8 cellular contexts compared by ENCODE assay signal in the genomic region with DNA sequence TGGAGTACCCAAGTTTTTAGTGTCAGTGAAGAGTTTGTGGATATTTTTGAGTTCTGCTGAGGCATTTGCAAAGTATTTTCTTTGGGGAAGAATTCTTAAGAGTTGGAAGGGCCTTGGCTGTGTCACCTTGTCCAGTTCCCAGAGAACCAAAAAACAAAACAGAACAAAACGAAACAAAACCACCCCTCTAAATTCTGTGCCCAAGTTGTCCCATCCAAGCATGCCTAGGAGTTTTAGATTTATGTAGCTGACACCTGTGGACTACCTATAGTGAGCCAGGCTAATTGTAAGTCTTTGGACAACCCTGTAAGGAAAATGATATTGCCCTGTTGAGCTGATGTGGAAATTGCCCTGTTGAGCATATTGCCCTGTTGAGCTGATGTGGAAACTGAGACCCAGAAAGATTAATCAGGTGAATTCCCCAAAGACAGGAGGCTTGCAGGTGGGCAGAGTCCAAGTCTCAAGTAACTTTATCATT. TPM values are rescaled to one million over a fixed set of nuclear protein-coding genes. Genes with fewer than 3 reads are reported as not detected.
DNase-seq lines count a peak whose midpoint lies in the region; ATAC-seq and TF ChIP-seq lines count a peak whose summit lies in the region.

No MANE protein-coding gene starts in this region.

- ATAC-seq in Right ventricle myocardium inferior (no peak), upper lobe of right lung (no peak), HG03025 (IDR thresholded peaks at IDR 0.05; ENCODE audit: low FRiP score, unreplicated experiment) (no peak)

- no peak overlapping the region for H2BK120ac ChIP-seq in mesenchymal stem cell (ENCODE audit: low read depth, low read length)

- peaks cover 7% of the 10 kb centered on the region for H3K4me1 ChIP-seq in cardiac muscle cell (ENCODE audit: low read depth)
- peaks cover 5% of the 10 kb centered on the region for H3K4me1 ChIP-seq in mesenchymal stem cell (ENCODE audit: control insufficient read depth, insufficient read depth, low read depth, low read length)
- peaks cover 7% of the 10 kb centered on the region for H3K4me1 ChIP-seq in upper lobe of right lung

- H3K9ac ChIP-seq in mesenchymal stem cell (ENCODE audit: low read length), result peak overlapping the region; percentile 94

- no peak overlapping the region for H3K23ac ChIP-seq in mesenchymal stem cell (ENCODE audit: low read length in 2 of 2)

- H3K36me3 Mint-ChIP-seq in MCF 10A (ENCODE audit: insufficient read depth, unreplicated experiment), result no peaks in the 10 kb centered on the region

- H2AK5ac ChIP-seq in mesenchymal stem cell (ENCODE audit: low read length, severe bottlenecking), result peak overlapping the region; percentile 37

- H2BK5ac ChIP-seq in mesenchymal stem cell (ENCODE audit: low read depth, low read length, poor library complexity, severe bottlenecking), result no peak overlapping the region

- H3K4me1 Mint-ChIP-seq in MCF 10A (ENCODE audit: insufficient read depth, unreplicated experiment), result peaks cover 19% of the 10 kb centered on the region

- H2AFZ ChIP-seq in mesenchymal stem cell (ENCODE audit: low read depth, low read length), result no peak overlapping the region

- peak overlapping the region; percentile 90 for H3K4me3 Mint-ChIP-seq in MCF 10A (ENCODE audit: unreplicated experiment)

- CTCF ChIA-PET in MCF 10A (lab: Yijun Ruan, JAX), result interaction anchor here (0.7 to 2.3 kb wide), 5 partner anchors 13 to 82 kb away, joined by 3 to 15 read pairs (median 5); no protein-coding TSS in a partner anchor

- intact Hi-C loops in Right ventricle myocardium inferior (cut with DNase I), result no loop called here
- intact Hi-C loops in MCF 10A (cut with micrococcal nuclease), result no loop called here
- intact Hi-C loops in upper lobe of right lung (cut with DNase I), result no loop called here

- TSS peak; percentile 47 for BruUV-seq in MCF 10A (replicated peaks; lab: Mats Ljungman, UMichigan)

- H3K4me2 ChIP-seq in mesenchymal stem cell (ENCODE audit: low read length, poor library complexity, severe bottlenecking), result peak overlapping the region; percentile 95

- H3K18ac ChIP-seq in mesenchymal stem cell (ENCODE audit: low read depth in 1 of 2, low read length in 2 of 2), result peak overlapping the region in 1 of 2 experiments; percentile 22

- POLR2A ChIA-PET in MCF 10A (lab: Yijun Ruan, JAX), result interaction anchor here (0.7 to 4.8 kb wide), 12 partner anchors 9 to 370 kb away, joined by 3 to 47 read pairs (median 5); a partner anchor contains a TSS

- H3K14ac ChIP-seq in mesenchymal stem cell (ENCODE audit: low read length in 2 of 2), result peak overlapping the region in 1 of 2 experiments; percentile 62

- no peak overlapping the region for H2BK12ac ChIP-seq in mesenchymal stem cell (ENCODE audit: low read length in 2 of 2)

- H3K36me3 ChIP-seq in cardiac muscle cell, result no peaks in the 10 kb centered on the region
- H3K36me3 ChIP-seq in mesenchymal stem cell (ENCODE audit: control insufficient read depth in 1 of 2, insufficient read depth in 2 of 2, low read depth in 1 of 2, low read length in 2 of 2), result peaks cover 5 to 19% of the 10 kb centered on the region in 2 experiments
- H3K36me3 ChIP-seq in upper lobe of right lung, result peaks cover 5% of the 10 kb centered on the region

- H3K27me3 ChIP-seq in cardiac muscle cell, result no peaks in the 10 kb centered on the region
- no peaks in the 10 kb centered on the region for H3K27me3 ChIP-seq in mesenchymal stem cell (ENCODE audit: control insufficient read depth in 1 of 2, insufficient read depth in 1 of 2, low read length in 2 of 2)
- no peaks in the 10 kb centered on the region for H3K27me3 ChIP-seq in upper lobe of right lung

- H4K8ac ChIP-seq in mesenchymal stem cell (ENCODE audit: low read length), result no peak overlapping the region

- peaks cover 8% of the 10 kb centered on the region for H3K79me1 ChIP-seq in mesenchymal stem cell (replicated peaks; ENCODE audit: low read length, poor library complexity, severe bottlenecking)

- no CpG with 5 or more reads among the region's 1 CpG for WGBS in mesenchymal stem cell

- no peaks in the 10 kb centered on the region for H3K27me3 Mint-ChIP-seq in MCF 10A (ENCODE audit: insufficient read depth, unreplicated experiment)

- H3K27ac Mint-ChIP-seq in MCF 10A (ENCODE audit: low read depth, unreplicated experiment), result peak overlapping the region; percentile 35

- H3K9me3 Mint-ChIP-seq in MCF 10A (ENCODE audit: unreplicated experiment), result no peaks in the 10 kb centered on the region

- no peak overlapping the region for H4K91ac ChIP-seq in mesenchymal stem cell (ENCODE audit: low read length)

- DNase-seq in cardiac muscle cell (ENCODE audit: low read depth in 1 of 2, low spot score in 1 of 2), result no peak
- DNase-seq in Right ventricle myocardium inferior (ENCODE audit: missing footprints), result no peak
- no peak for DNase-seq in MCF 10A (ENCODE audit: unreplicated experiment)
- no peak for DNase-seq in mesenchymal stem cell
- DNase-seq in upper lobe of right lung, result no peak
- no peak for DNase-seq in NCI-H226
- no peak for DNase-seq in NCI-H446 treated with DMSO at 0.1 percent for 48 hours (lab: John Stamatoyannopoulos, UW)

- H3K4me3 ChIP-seq in cardiac muscle cell (peak overlapping the region; percentile 60), mesenchymal stem cell (ENCODE audit: insufficient read depth in 1 of 2, low read depth in 1 of 2, low read length in 2 of 2) (peak overlapping the region; percentile 59 to 94), upper lobe of right lung (peak overlapping the region; percentile 54)

- no peak overlapping the region for H2BK15ac ChIP-seq in mesenchymal stem cell (ENCODE audit: low read depth, poor library complexity, severe bottlenecking)

- no peak for TF ChIP-seq CTCF in cardiac muscle cell (IDR thresholded peaks at IDR 0.05; ENCODE audit: low read depth, low read length)
- TF ChIP-seq CTCF in MCF 10A (IDR thresholded peaks at IDR 0.05; ENCODE audit: unreplicated experiment), result no peak
- no peak for TF ChIP-seq CTCF in upper lobe of right lung (IDR thresholded peaks at IDR 0.05)

- peak overlapping the region in 1 of 2 experiments; percentile 20 for H3K4ac ChIP-seq in mesenchymal stem cell (ENCODE audit: low read depth in 1 of 2, low read length in 2 of 2)

- H3K27ac ChIP-seq in cardiac muscle cell (no peak overlapping the region), mesenchymal stem cell (ENCODE audit: low read length, poor library complexity, severe bottlenecking) (peak overlapping the region; percentile 57), upper lobe of right lung (peak overlapping the region; percentile 61)

- H3K9me3 ChIP-seq in cardiac muscle cell (ENCODE audit: low read depth), result no peaks in the 10 kb centered on the region
- H3K9me3 ChIP-seq in mesenchymal stem cell (ENCODE audit: control insufficient read depth, low read length), result no peaks in the 10 kb centered on the region
- H3K9me3 ChIP-seq in upper lobe of right lung, result no peaks in the 10 kb centered on the region

RNA-seq across cellular contexts. Expression of a gene that starts 1.0 kb away (rescaled TPM):
- total RNA-seq in cardiac muscle cell (88.6 and 99.6 TPM in 2 replicates), Right ventricle myocardium inferior (150 TPM), MCF 10A (2022) (35.8 and 38.4 TPM in 2 replicates), upper lobe of right lung (33.9 TPM)
- polyA plus RNA-seq in cardiac muscle cell, result 173 and 240 TPM in 2 replicates
- 93.9 TPM for polyA plus RNA-seq in mesenchymal stem cell (2013, experiment 1 of 2)
- polyA plus RNA-seq in mesenchymal stem cell (2013, experiment 2 of 2), result 92.2 TPM

RNA-seq across cellular contexts. Expression of a gene that starts 57.5 kb away (rescaled TPM):
- total RNA-seq in cardiac muscle cell (not detected in 2 replicates), Right ventricle myocardium inferior (not detected), MCF 10A (2022) (not detected in 2 replicates), upper lobe of right lung (not detected)
- polyA plus RNA-seq in cardiac muscle cell, result 1.4 TPM in 1 of 2 replicates, not detected in the other
- not detected for polyA plus RNA-seq in mesenchymal stem cell (2013, experiment 1 of 2)
- polyA plus RNA-seq in mesenchymal stem cell (2013, experiment 2 of 2), result not detected
